Comparison of ENCODE assay signal across 10 cellular contexts in the genomic region with DNA sequence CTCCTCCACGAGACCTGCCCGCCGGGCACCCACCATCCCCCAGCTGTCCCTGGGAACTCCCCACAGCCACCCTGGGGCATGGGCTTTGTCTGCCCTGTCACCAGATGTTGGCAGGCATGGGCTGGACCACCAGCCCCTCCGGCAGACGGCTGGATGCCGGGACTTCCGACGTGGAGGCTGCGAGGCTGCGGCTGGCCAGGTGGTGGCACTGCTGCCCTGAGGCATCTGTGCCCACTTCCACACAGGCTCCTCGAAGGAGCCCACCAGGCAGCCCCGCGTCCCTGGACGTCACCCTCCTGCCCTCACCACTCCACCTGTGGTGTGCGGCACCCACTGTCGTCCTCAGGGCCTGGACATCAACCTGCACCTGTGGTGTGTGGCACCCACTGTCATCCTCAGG.
A peak's percentile ranks its signal among the peaks of the same experiment; 100 is the strongest.
DNase-seq lines count a peak whose midpoint lies in the region; ATAC-seq and TF ChIP-seq lines count a peak whose summit lies in the region.
"Had no signal": no experiment of that assay in that cellular context is flagged by ENCODE, and none has a peak within 500 bp of the region (broad histone marks: within the 10 kb centered on the region; RNA-seq: fewer than 3 reads in every experiment).

No MANE protein-coding gene starts in this region.

- TF ChIP-seq CTCF in glutamatergic neuron (IDR thresholded peaks at IDR 0.05; ENCODE audit: partially characterized antibody, unreplicated experiment), result peak; percentile 50

- no peak overlapping the region for H3K4me3 Mint-ChIP-seq in glutamatergic neuron (ENCODE audit: unreplicated experiment)
- no peak overlapping the region for H3K4me3 Mint-ChIP-seq in stimulated activated naive B cell treated with anti-CD40 and anti-IgM and Interleukin-4, amounts not matched to agents 10 μg/mL and 1 μg/mL and 100 μg/mL, for 72 hours
- H3K4me3 Mint-ChIP-seq: activated T-cell treated with anti-CD3 and anti-CD28 coated beads, Interleukin-2, amount 50 U/mL, for 4 hours; stimulated activated naive CD8-positive, alpha-beta T cell treated with anti-CD3 and anti-CD28 coated beads, Interleukin-15, Interleukin-2, amounts not matched to agents 100 ng/mL and 50 ng/mL, for 24 hours had no signal

- no peak overlapping the region for H3K27ac Mint-ChIP-seq in glutamatergic neuron (ENCODE audit: unreplicated experiment)
- no peak overlapping the region for H3K27ac Mint-ChIP-seq in stimulated activated naive B cell treated with anti-CD40 and anti-IgM and Interleukin-4, amounts not matched to agents 10 μg/mL and 1 μg/mL and 100 μg/mL, for 72 hours
- H3K27ac Mint-ChIP-seq: stimulated activated naive CD8-positive, alpha-beta T cell treated with anti-CD3 and anti-CD28 coated beads, Interleukin-15, Interleukin-2, amounts not matched to agents 100 ng/mL and 50 ng/mL, for 24 hours had no signal

- peaks cover 8% of the 10 kb centered on the region for H3K27me3 Mint-ChIP-seq in glutamatergic neuron (ENCODE audit: unreplicated experiment)
- H3K27me3 Mint-ChIP-seq in stimulated activated naive B cell treated with anti-CD40 and anti-IgM and Interleukin-4, amounts not matched to agents 10 μg/mL and 1 μg/mL and 100 μg/mL, for 72 hours, result peaks cover 6 to 10% of the 10 kb centered on the region in 2 donors
- H3K27me3 Mint-ChIP-seq: stimulated activated naive CD8-positive, alpha-beta T cell treated with anti-CD3 and anti-CD28 coated beads, Interleukin-15, Interleukin-2, amounts not matched to agents 100 ng/mL and 50 ng/mL, for 24 hours had no signal

- DNase-seq in activated CD8-positive, alpha-beta memory T cell treated with anti-CD3 and anti-CD28 coated beads, Interleukin-2, amount 50 U/mL, for 48 hours, result peak; percentile 62
- no peak for DNase-seq in activated CD8-positive, alpha-beta memory T cell treated with anti-CD3 and anti-CD28 coated beads, Interleukin-2, amount 50 U/mL, for 4 hours
- DNase-seq in NCI-H748 treated with DMSO at 0.1 percent for 48 hours (lab: John Stamatoyannopoulos, UW), result peak; percentile 1
- peak; percentile 64 for DNase-seq in glutamatergic neuron
- DNase-seq in stimulated activated naive B cell treated with anti-CD40 and anti-IgM and Interleukin-4, amounts not matched to agents 10 μg/mL and 1 μg/mL and 100 μg/mL, for 72 hours, result no peak
- DNase-seq in medulla oblongata (ENCODE audit: extremely low spot score), result no peak
- DNase-seq: activated T-cell treated with anti-CD3 and anti-CD28 coated beads, Interleukin-2, amount 50 U/mL, for 4 hours had no signal

- H3K36me3 Mint-ChIP-seq in glutamatergic neuron (ENCODE audit: unreplicated experiment), result peaks cover 9% of the 10 kb centered on the region
- H3K36me3 Mint-ChIP-seq in stimulated activated naive B cell treated with anti-CD40 and anti-IgM and Interleukin-4, amounts not matched to agents 10 μg/mL and 1 μg/mL and 100 μg/mL, for 72 hours, result peaks cover 0 to 3% of the 10 kb centered on the region in 2 donors

- peaks cover 12% of the 10 kb centered on the region for H3K9me3 Mint-ChIP-seq in glutamatergic neuron (ENCODE audit: unreplicated experiment)
- H3K9me3 Mint-ChIP-seq in stimulated activated naive B cell treated with anti-CD40 and anti-IgM and Interleukin-4, amounts not matched to agents 10 μg/mL and 1 μg/mL and 100 μg/mL, for 72 hours, result peaks cover 0 to 1% of the 10 kb centered on the region in 2 donors
- H3K9me3 Mint-ChIP-seq: activated T-cell treated with anti-CD3 and anti-CD28 coated beads, Interleukin-2, amount 50 U/mL, for 4 hours; stimulated activated naive CD8-positive, alpha-beta T cell treated with anti-CD3 and anti-CD28 coated beads, Interleukin-15, Interleukin-2, amounts not matched to agents 100 ng/mL and 50 ng/mL, for 24 hours had no signal

- H3K4me1 Mint-ChIP-seq in glutamatergic neuron (ENCODE audit: low read depth, unreplicated experiment), result no peaks in the 10 kb centered on the region
- no peaks in the 10 kb centered on the region for H3K4me1 Mint-ChIP-seq in stimulated activated naive B cell treated with anti-CD40 and anti-IgM and Interleukin-4, amounts not matched to agents 10 μg/mL and 1 μg/mL and 100 μg/mL, for 72 hours

- ATAC-seq in stimulated activated naive B cell treated with anti-CD40 and anti-IgM and Interleukin-4, amounts not matched to agents 10 μg/mL and 1 μg/mL and 100 μg/mL, for 72 hours (replicated peaks), result peak; percentile 29 to 48
- ATAC-seq in GM19395 (IDR thresholded peaks at IDR 0.05; ENCODE audit: unreplicated experiment) (no peak), GM18907 (IDR thresholded peaks at IDR 0.05; ENCODE audit: unreplicated experiment) (no peak)

Comparison
In these comparisons a context has a peak if more than half of its experiments do, and no peak if none do; other contexts are left out.
1. DNase-seq: peak in activated CD8-positive, alpha-beta memory T cell treated with anti-CD3 and anti-CD28 coated beads, Interleukin-2, amount 50 U/mL, for 48 hours (single experiment), NCI-H748 treated with DMSO at 0.1 percent for 48 hours (single experiment) and glutamatergic neuron (single experiment); none in activated CD8-positive, alpha-beta memory T cell treated with anti-CD3 and anti-CD28 coated beads, Interleukin-2, amount 50 U/mL, for 4 hours (single experiment), stimulated activated naive B cell treated with anti-CD40 and anti-IgM and Interleukin-4, amounts not matched to agents 10 μg/mL and 1 μg/mL and 100 μg/mL, for 72 hours (single experiment) and medulla oblongata (single experiment).
2. ATAC-seq: peak in stimulated activated naive B cell treated with anti-CD40 and anti-IgM and Interleukin-4, amounts not matched to agents 10 μg/mL and 1 μg/mL and 100 μg/mL, for 72 hours (2 of 2); none in GM19395 (single experiment) and GM18907 (single experiment).